10 cellular contexts compared by ENCODE assay signal in genomic region chr17:8024161-8024560, GRCh38. TPM values are rescaled to one million over a fixed set of nuclear protein-coding genes. Genes with fewer than 3 reads are reported as not detected.
"Had no signal": no experiment of that assay in that cellular context is flagged by ENCODE, and none has a peak within 500 bp of the region (broad histone marks: within the 10 kb centered on the region; RNA-seq: fewer than 3 reads in every experiment).

No MANE protein-coding gene starts in this region.

RNA-seq across cellular contexts. Expression of gene ALOX15B, which starts 14.7 kb away (rescaled TPM):
- total RNA-seq: activated CD4-positive, alpha-beta T cell treated with anti-CD3 and anti-CD28 coated beads, Interleukin-2, amount 10 ng/mL, durations not matched to agents 7 days and 5 days; activated CD8-positive, alpha-beta memory T cell treated with anti-CD3 and anti-CD28 coated beads, Interleukin-2, amount 10 ng/mL, durations not matched to agents 7 days and 5 days; dermis microvascular lymphatic vessel endothelial cell; naive thymus-derived CD8-positive, alpha-beta T cell; osteocyte; T-helper 2 cell treated with Interferon-gamma antibody and Interleukin-4, amounts not matched to agents 100 ng/mL and 5 ng/mL, for 36 hours had no signal
- polyA plus RNA-seq: naive thymus-derived CD8-positive, alpha-beta T cell had no signal

RNA-seq across cellular contexts. Expression of gene GUCY2D, which starts 21.7 kb away (rescaled TPM):
- total RNA-seq: activated CD4-positive, alpha-beta T cell treated with anti-CD3 and anti-CD28 coated beads, Interleukin-2, amount 10 ng/mL, durations not matched to agents 7 days and 5 days; activated CD8-positive, alpha-beta memory T cell treated with anti-CD3 and anti-CD28 coated beads, Interleukin-2, amount 10 ng/mL, durations not matched to agents 7 days and 5 days; activated CD8-positive, alpha-beta T cell treated with anti-CD3 and anti-CD28 coated beads for 36 hours; dermis microvascular lymphatic vessel endothelial cell; gastroesophageal sphincter; left colon; naive thymus-derived CD8-positive, alpha-beta T cell; osteocyte; subcutaneous adipose tissue had no signal
